In the genomic region with DNA sequence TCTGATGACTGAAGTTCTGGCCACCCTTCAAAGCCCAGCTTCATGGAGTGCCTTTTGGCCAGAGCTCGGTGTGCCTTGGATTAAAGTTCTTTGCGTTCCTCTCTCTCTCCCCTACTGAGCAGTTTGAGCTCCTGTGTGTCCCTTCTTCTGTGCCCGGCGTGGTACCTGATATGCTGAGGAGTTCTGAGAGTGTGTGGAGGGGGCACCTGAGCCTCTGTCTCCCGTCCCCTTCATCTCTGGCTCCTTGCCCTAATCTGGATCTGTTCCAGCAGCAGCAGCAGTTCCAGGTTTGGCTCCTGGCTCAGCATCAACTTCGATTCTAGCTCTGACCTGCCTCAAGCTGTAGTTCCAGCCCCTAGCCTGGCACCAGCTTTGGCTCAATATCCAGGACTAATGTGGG, we compare ENCODE assay signal across 13 cellular contexts. TPM values are rescaled to one million over a fixed set of nuclear protein-coding genes. Genes with fewer than 3 reads are reported as not detected.
A peak's percentile ranks its signal among the peaks of the same experiment; 100 is the strongest.
DNase-seq lines count a peak whose midpoint lies in the region; ATAC-seq, FAIRE-seq and TF ChIP-seq lines count a peak whose summit lies in the region.
"Had no signal": no experiment of that assay in that cellular context is flagged by ENCODE, and none has a peak within 500 bp of the region (broad histone marks: within the 10 kb centered on the region; RNA-seq: fewer than 3 reads in every experiment).

No MANE protein-coding gene starts in this region.

- intact Hi-C loops in CD14-positive monocyte (cut with micrococcal nuclease): no loop called here
- intact Hi-C loops in dendritic cell treated with granulocyte-macrophage colony-stimulating factor and Interleukin-4, amounts not matched to agents 40 ng/mL and 50 ng/mL, for 4 days (cut with micrococcal nuclease): no loop called here

- H3K36me3 ChIP-seq in GM23338 (ENCODE audit: insufficient read depth) (no peaks in the 10 kb centered on the region), SK-N-SH (replicated peaks in 1 of 2; ENCODE audit: control insufficient read depth in 1 of 2, insufficient read depth in 2 of 2, low read length in 1 of 2) (no peaks in the 10 kb centered on the region)
- H3K36me3 ChIP-seq: ascending aorta had no signal

- H3K4me3 Mint-ChIP-seq in CD14-positive monocyte: peak overlapping the region in 1 of 2 donors; percentile 51
- H3K4me3 Mint-ChIP-seq in dendritic cell treated with granulocyte-macrophage colony-stimulating factor and Interleukin-4, amounts not matched to agents 40 ng/mL and 50 ng/mL, for 4 days: no peak overlapping the region
- H3K4me3 Mint-ChIP-seq in memory B cell: no peak overlapping the region
- H3K4me3 Mint-ChIP-seq in GM23338: no peak overlapping the region; the same call in 2 of the 3 replicates

- no peak for TF ChIP-seq RAD21 in SK-N-SH (IDR thresholded peaks at IDR 0.05; ENCODE audit: low read length)

- 79% methylated on average over 6 of the region's 6 CpGs for WGBS in SK-N-SH (ENCODE audit: low lambda C conversion rate)

- POLR2A ChIA-PET in SK-N-SH (lab: Yijun Ruan, JAX): no interaction called here

- H4K20me1 ChIP-seq in GM23338 (replicated peaks; ENCODE audit: insufficient read depth) (no peaks in the 10 kb centered on the region), SK-N-SH (ENCODE audit: insufficient read depth) (no peaks in the 10 kb centered on the region)

- H3K36me3 Mint-ChIP-seq in CD14-positive monocyte (peaks cover 0 to 6% of the 10 kb centered on the region in 2 donors), memory B cell (no peaks in the 10 kb centered on the region), GM23338 (ENCODE audit: low read depth) (no peaks in the 10 kb centered on the region; the same call in 2 of the 3 replicates)
- no peaks in the 10 kb centered on the region for H3K36me3 Mint-ChIP-seq in dendritic cell treated with granulocyte-macrophage colony-stimulating factor and Interleukin-4, amounts not matched to agents 40 ng/mL and 50 ng/mL, for 4 days (ENCODE audit: low read depth)

- no peak for DNase-seq in CD14-positive monocyte (ENCODE audit: low spot score)
- peak; percentile 93 for DNase-seq in NCI-H2107 (lab: John Stamatoyannopoulos, UW)
- no peak for DNase-seq in memory B cell (ENCODE audit: low spot score in 2 of 2)
- no peak for DNase-seq in GM23338 (ENCODE audit: low spot score)
- no peak for DNase-seq in SK-N-SH
- DNase-seq in D721Med (ENCODE audit: insufficient read length, low spot score): no peak
- DNase-seq in NCI-H524 (lab: John Stamatoyannopoulos, UW): no peak
- DNase-seq: activated gamma-delta T cell, occipital lobe had no signal

- H3K4me3 ChIP-seq in GM23338 (no peak overlapping the region), SK-N-SH (ENCODE audit: low read depth in 2 of 2, low read length in 1 of 2) (no peak overlapping the region)
- H3K4me3 ChIP-seq: ascending aorta had no signal

- CTCF ChIA-PET in SK-N-SH (lab: Yijun Ruan, JAX): interaction anchor here (1.3 to 13.7 kb wide), 3 partner anchors 25 to 106 kb away, joined by 5 to 209 read pairs (median 19); partner anchors contain the start of gene MYCL

- H3K27me3 ChIP-seq in GM23338 (ENCODE audit: insufficient read depth): peaks cover 3% of the 10 kb centered on the region; the same call in 1 of the 2 replicates
- H3K27me3 ChIP-seq in SK-N-SH (ENCODE audit: insufficient read depth): no peaks in the 10 kb centered on the region
- H3K27me3 ChIP-seq: ascending aorta had no signal

- TF ChIP-seq CTCF in CD14-positive monocyte (IDR thresholded peaks at IDR 0.05) (no peak), GM23338 (conservative IDR thresholded peaks at IDR 0.05; ENCODE audit: low read depth in 2 of 2) (no peak), SK-N-SH (IDR thresholded peaks at IDR 0.05) (no peak), D721Med (IDR thresholded peaks at IDR 0.05; ENCODE audit: insufficient read depth, missing control alignments) (no peak)

- peaks cover 58% of the 10 kb centered on the region for H3K4me1 Mint-ChIP-seq in CD14-positive monocyte
- H3K4me1 Mint-ChIP-seq in dendritic cell treated with granulocyte-macrophage colony-stimulating factor and Interleukin-4, amounts not matched to agents 40 ng/mL and 50 ng/mL, for 4 days (ENCODE audit: low read depth): peaks cover 55% of the 10 kb centered on the region
- peaks cover 16% of the 10 kb centered on the region for H3K4me1 Mint-ChIP-seq in memory B cell
- H3K4me1 Mint-ChIP-seq in GM23338: peaks cover 17% of the 10 kb centered on the region

- H3K9me3 Mint-ChIP-seq in CD14-positive monocyte (peaks cover 0 to 3% (median 0%) of the 10 kb centered on the region in 7 donors), memory B cell (no peaks in the 10 kb centered on the region), GM23338 (no peaks in the 10 kb centered on the region)
- H3K9me3 Mint-ChIP-seq in dendritic cell treated with granulocyte-macrophage colony-stimulating factor and Interleukin-4, amounts not matched to agents 40 ng/mL and 50 ng/mL, for 4 days: no peaks in the 10 kb centered on the region

- H3K4me2 ChIP-seq in GM23338: no peak overlapping the region
- H3K4me2 ChIP-seq in SK-N-SH: no peak overlapping the region

- H3K27ac Mint-ChIP-seq in CD14-positive monocyte: peak overlapping the region in 5 of 7 donors; percentile 6 to 58 (median 56)
- H3K27ac Mint-ChIP-seq in dendritic cell treated with granulocyte-macrophage colony-stimulating factor and Interleukin-4, amounts not matched to agents 40 ng/mL and 50 ng/mL, for 4 days: peak overlapping the region; percentile 30
- H3K27ac Mint-ChIP-seq in memory B cell: peak overlapping the region; percentile 9
- H3K27ac Mint-ChIP-seq in GM23338: no peak overlapping the region

- H3F3A ChIP-seq in GM23338 (replicated peaks; ENCODE audit: low read depth) (0 out of 2 replicates have a peak, but pooled peaks cover 8% of the 10 kb centered on the region), SK-N-SH (replicated peaks; ENCODE audit: insufficient read depth) (no peaks in the 10 kb centered on the region)

- H3K27ac ChIP-seq in GM23338 (ENCODE audit: low read depth) (no peak overlapping the region), SK-N-SH (ENCODE audit: low read depth in 2 of 2, low read length in 1 of 2) (no peak overlapping the region)
- H3K27ac ChIP-seq: ascending aorta, VCaP had no signal

- peaks cover 0 to 5% (median 2%) of the 10 kb centered on the region in 3 donors for H3K27me3 Mint-ChIP-seq in CD14-positive monocyte (ENCODE audit: low read depth in 3 of 3)
- H3K27me3 Mint-ChIP-seq in dendritic cell treated with granulocyte-macrophage colony-stimulating factor and Interleukin-4, amounts not matched to agents 40 ng/mL and 50 ng/mL, for 4 days: peaks cover 5% of the 10 kb centered on the region
- no peaks in the 10 kb centered on the region for H3K27me3 Mint-ChIP-seq in memory B cell
- peaks cover 16% of the 10 kb centered on the region for H3K27me3 Mint-ChIP-seq in GM23338 (ENCODE audit: insufficient read depth, low read depth, poor library complexity)

- no peaks in the 10 kb centered on the region for H3K9me3 ChIP-seq in SK-N-SH
- H3K9me3 ChIP-seq: ascending aorta had no signal

- no peak overlapping the region for H3K9ac ChIP-seq in SK-N-SH

- H3K9me2 ChIP-seq in GM23338 (ENCODE audit: insufficient read depth) (no peaks in the 10 kb centered on the region), SK-N-SH (no peaks in the 10 kb centered on the region)

- no peak for TF ChIP-seq EP300 in SK-N-SH (IDR thresholded peaks at IDR 0.05; ENCODE audit: borderline replicate concordance in 1 of 2, low read depth in 1 of 2, low read length in 1 of 2)

- no peak for FAIRE-seq in D721Med (lab: Jason Lieb, UNC)

- no peak overlapping the region for H2AFZ ChIP-seq in GM23338
- no peak overlapping the region for H2AFZ ChIP-seq in SK-N-SH (ENCODE audit: low read depth)

- H3K4me1 ChIP-seq in GM23338 (ENCODE audit: insufficient read depth): peaks cover 9% of the 10 kb centered on the region
- H3K4me1 ChIP-seq in SK-N-SH (ENCODE audit: control insufficient read depth in 1 of 2, insufficient read depth in 2 of 2, low read depth in 1 of 2, low read length in 1 of 2): peaks cover 0 to 3% of the 10 kb centered on the region in 2 experiments; a peak in 1 of 4 replicates
- H3K4me1 ChIP-seq: ascending aorta had no signal

- no peaks in the 10 kb centered on the region for H3K79me2 ChIP-seq in GM23338 (replicated peaks; ENCODE audit: insufficient read depth)
- H3K79me2 ChIP-seq in SK-N-SH (ENCODE audit: insufficient read depth): no peaks in the 10 kb centered on the region

- ATAC-seq in memory B cell (ENCODE audit: low read depth): no peak
- no peak for ATAC-seq in GM23338
- ATAC-seq: SK-N-SH treated with all-trans-retinoic acid at 6 μM for 48 hours had no signal

TF ChIP-seq in SK-N-SH, 30 proteins besides CTCF, POLR2A, EP300 and RAD21:
- TF ChIP-seq RXRA (IDR thresholded peaks at IDR 0.05; ENCODE audit: borderline replicate concordance, low read depth) (no peak), GATA2 (CRISPR knock-in tag; IDR thresholded peaks at IDR 0.05) (no peak)

RNA-seq across cellular contexts. Expression of gene MYCL, which starts 25.1 kb away (rescaled TPM):
- 10 to 100 TPM; 74.7 to 84.0 TPM for polyA plus RNA-seq in CD14-positive monocyte
- 38.8 and 41.1 TPM in 2 replicates for total RNA-seq in GM23338 (2014; rRNA removed; shearing (Covaris generic))
- polyA plus RNA-seq in GM23338 (2016; fragmentation: Nextera tagmentation; extraction: Ambion mirVana): 8.2 and 9.1 TPM in 2 replicates
- polyA plus RNA-seq in SK-N-SH (2012; rRNA removed): 0.48 and 0.57 TPM in 2 replicates
- polyA plus RNA-seq in SK-N-SH (2012; cell fraction: cytosol; rRNA removed): 0.42 and 0.46 TPM in 2 replicates
- polyA plus RNA-seq in SK-N-SH (2012; cell fraction: nucleus; rRNA removed): 0.45 and 0.67 TPM in 2 replicates

RNA-seq across cellular contexts. Expression of gene MFSD2A, which starts 28.1 kb away (rescaled TPM):
- polyA plus RNA-seq in CD14-positive monocyte (1 to 10 TPM; 6.8 to 7.9 TPM), GM23338 (2016; fragmentation: Nextera tagmentation; extraction: Ambion mirVana) (16.1 and 17.9 TPM in 2 replicates), SK-N-SH (2012; rRNA removed) (4.1 and 6.3 TPM in 2 replicates)
- 22.1 and 23.9 TPM in 2 replicates for total RNA-seq in GM23338 (2014; rRNA removed; shearing (Covaris generic))
- polyA plus RNA-seq in SK-N-SH (2012; cell fraction: cytosol; rRNA removed): 3.8 and 5.1 TPM in 2 replicates
- 13.6 and 17.5 TPM in 2 replicates for polyA plus RNA-seq in SK-N-SH (2012; cell fraction: nucleus; rRNA removed)

RNA-seq across cellular contexts. Expression of gene TRIT1, which starts 43.5 kb away (rescaled TPM):
- 10 to 100 TPM; 14.5 to 15.8 TPM for polyA plus RNA-seq in CD14-positive monocyte
- total RNA-seq in GM23338 (2014; rRNA removed; shearing (Covaris generic)): 31.0 and 31.8 TPM in 2 replicates
- 19.4 and 24.3 TPM in 2 replicates for polyA plus RNA-seq in GM23338 (2016; fragmentation: Nextera tagmentation; extraction: Ambion mirVana)
- polyA plus RNA-seq in SK-N-SH (2012; rRNA removed): 11.8 and 15.4 TPM in 2 replicates
- polyA plus RNA-seq in SK-N-SH (2012; cell fraction: cytosol; rRNA removed): 12.7 and 14.1 TPM in 2 replicates
- 18.8 and 33.5 TPM in 2 replicates for polyA plus RNA-seq in SK-N-SH (2012; cell fraction: nucleus; rRNA removed)
